Comparison of ENCODE assay signal across 9 cellular contexts in genomic region chr20:62356143-62356947, GRCh38. TPM values are rescaled to one million over a fixed set of nuclear protein-coding genes. Genes with fewer than 3 reads are reported as not detected.
DNase-seq lines count a peak whose midpoint lies in the region; ATAC-seq, FAIRE-seq and TF ChIP-seq lines count a peak whose summit lies in the region.
"Had no signal": no experiment of that assay in that cellular context is flagged by ENCODE, and none has a peak within 500 bp of the region (broad histone marks: within the 10 kb centered on the region; RNA-seq: fewer than 3 reads in every experiment).

No MANE protein-coding gene starts in this region.

- 47 to 62% (median 47%) methylated on average over 33 to 34 of the region's 34 CpGs for WGBS in adipose tissue, 3 donors
- WGBS in hepatocyte (ENCODE audit: low lambda C conversion rate, missing lambda C conversion rate) = 66% methylated on average over 34 of the region's 34 CpGs

- H3K27ac ChIP-seq in adipose tissue (ENCODE audit: low read depth, low read length) = peak overlapping the region; percentile 5
- peak overlapping the region; percentile 95 for H3K27ac ChIP-seq in hepatocyte

- H3K36me3 ChIP-seq in hepatocyte (replicated peaks; ENCODE audit: insufficient read depth, low read depth) = no peaks in the 10 kb centered on the region

- H2AFZ ChIP-seq in hepatocyte = no peak overlapping the region

- DNase-seq in D721Med (ENCODE audit: insufficient read length, low spot score) = peak; percentile 75
- no peak for DNase-seq in hepatocyte (ENCODE audit: low spot score)
- DNase-seq in sciatic nerve (ENCODE audit: low spot score) = no peak
- DNase-seq in NCI-H1105 treated with DMSO at 0.1 percent for 48 hours (lab: John Stamatoyannopoulos, UW) = no peak
- DNase-seq in NCI-H1694 treated with DMSO at 0.1 percent for 48 hours (lab: John Stamatoyannopoulos, UW) = no peak
- DNase-seq: activated CD4-positive, alpha-beta T cell treated with anti-CD3 and anti-CD28 coated beads, Interleukin-2, amount 50 U/mL, for 4 hours had no signal

- no peaks in the 10 kb centered on the region for H3K9me3 ChIP-seq in hepatocyte (ENCODE audit: low read depth)

- peak overlapping the region; percentile 67 for H3K4me2 ChIP-seq in hepatocyte

- TF ChIP-seq CTCF in D721Med (IDR thresholded peaks at IDR 0.05; ENCODE audit: insufficient read depth, missing control alignments) (no peak), hepatocyte (IDR thresholded peaks at IDR 0.05; ENCODE audit: poor library complexity) (no peak)

- no peak overlapping the region for H3K4me3 ChIP-seq in hepatocyte

- H4K20me1 ChIP-seq in hepatocyte (ENCODE audit: insufficient read depth, poor library complexity, severe bottlenecking) = peaks cover 6% of the 10 kb centered on the region

- peaks cover 80% of the 10 kb centered on the region for H3K79me2 ChIP-seq in hepatocyte

- ATAC-seq in sciatic nerve = peak; percentile 34
- no peak for ATAC-seq in GM18907 (IDR thresholded peaks at IDR 0.05; ENCODE audit: unreplicated experiment)
- no peak for ATAC-seq in GM19452 (IDR thresholded peaks at IDR 0.05; ENCODE audit: unreplicated experiment)

- no peak for FAIRE-seq in D721Med (lab: Jason Lieb, UNC)

- intact Hi-C loops in sciatic nerve (cut with DNase I) = loop anchor here (5.0 kb wide), 1 partner anchor 174 kb away; the partner anchor contains the start of gene MTG2

- no peaks in the 10 kb centered on the region for H3K27me3 ChIP-seq in hepatocyte

- H3K4me1 ChIP-seq in hepatocyte (ENCODE audit: insufficient read depth) = peaks cover 72% of the 10 kb centered on the region

- no peaks in the 10 kb centered on the region for H3K9me2 ChIP-seq in hepatocyte (replicated peaks; ENCODE audit: insufficient read depth)

RNA-seq across cellular contexts. Expression of gene LAMA5, which starts 10.8 kb away (rescaled TPM):
- polyA plus RNA-seq in adipose tissue (100 to 1,000 TPM in 1 of 3 donors, 10 to 100 TPM in 2; 46.3 to 364 (median 81.1) TPM), hepatocyte (252 and 313 TPM in 2 replicates)
- total RNA-seq in hepatocyte (44.6 and 71.3 TPM in 2 replicates), sciatic nerve (232 TPM)

RNA-seq across cellular contexts. Expression of gene RPS21, which starts 30.6 kb away (rescaled TPM):
- polyA plus RNA-seq in adipose tissue = 1,000 to 10,000 TPM; 3,685 to 4,426 (median 4,284) TPM
- 1,754 and 2,772 TPM in 2 replicates for total RNA-seq in hepatocyte
- 444 and 460 TPM in 2 replicates for polyA plus RNA-seq in hepatocyte
- total RNA-seq in sciatic nerve = 986 TPM

RNA-seq across cellular contexts. Expression of gene CABLES2, which starts 50.7 kb away (rescaled TPM):
- 1 to 10 TPM; 1.3 to 1.8 (median 1.6) TPM for polyA plus RNA-seq in adipose tissue
- 8.6 and 12.0 TPM in 2 replicates for total RNA-seq in hepatocyte
- polyA plus RNA-seq in hepatocyte = 17.7 and 19.1 TPM in 2 replicates
- total RNA-seq in sciatic nerve = 4.5 TPM

RNA-seq across cellular contexts. Expression of gene ADRM1, which starts 53.5 kb away (rescaled TPM):
- polyA plus RNA-seq in adipose tissue (100 to 1,000 TPM in 1 of 3 donors, 10 to 100 TPM in 2; 73.2 to 131 (median 81.4) TPM), hepatocyte (143 and 144 TPM in 2 replicates)
- total RNA-seq in hepatocyte (103 and 116 TPM in 2 replicates), sciatic nerve (47.5 TPM)
